In the genomic region with DNA sequence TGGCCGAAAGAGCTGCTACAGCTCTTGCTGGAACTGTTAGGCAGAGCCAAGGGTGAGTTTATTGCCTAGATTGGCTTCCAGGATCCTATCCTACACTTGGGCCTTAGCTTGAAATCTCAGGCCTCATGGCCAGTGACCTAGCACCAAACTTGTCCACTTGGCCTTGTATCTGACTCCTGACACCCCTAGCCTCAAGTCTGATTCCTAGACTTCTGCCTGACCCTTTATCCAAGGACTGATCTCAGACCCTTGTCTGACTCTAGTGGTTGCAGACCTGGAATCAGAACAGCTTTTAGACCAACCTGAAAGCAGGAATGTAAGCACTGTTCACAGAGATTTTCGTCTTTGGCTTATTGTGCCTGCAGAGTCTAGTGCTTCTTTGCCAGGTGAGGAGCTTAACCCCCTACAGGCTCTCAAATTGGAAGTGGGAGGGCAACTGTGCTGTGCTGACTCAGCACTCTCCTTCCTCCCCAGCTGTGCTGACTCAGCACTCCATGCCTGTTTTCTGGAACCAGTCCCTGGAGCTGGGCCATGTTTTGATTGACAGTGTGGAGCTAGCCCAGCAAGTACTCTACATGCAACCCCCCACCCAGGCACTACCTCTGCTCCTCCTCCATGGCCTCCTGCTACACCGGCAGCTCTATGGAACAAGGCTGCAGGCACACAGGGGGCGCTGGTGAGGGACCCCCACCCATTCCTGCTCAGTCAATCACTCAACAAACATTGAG, we compare ENCODE assay signal across 8 cellular contexts. TPM values are rescaled to one million over a fixed set of nuclear protein-coding genes. Genes with fewer than 3 reads are reported as not detected.
DNase-seq lines count a peak whose midpoint lies in the region; ATAC-seq, FAIRE-seq and TF ChIP-seq lines count a peak whose summit lies in the region.

No MANE protein-coding gene starts in this region.

- peak overlapping the region; percentile 30 for H3K4me2 ChIP-seq in K562 (ENCODE audit: insufficient read depth, low read length)

- no peaks in the 10 kb centered on the region; the same call in 1 of the 2 replicates for H3K27me3 Mint-ChIP-seq in HFFc6 (ENCODE audit: insufficient read depth)

- no peak; the same call in none of the 2 replicates for TF ChIP-seq CTCF in AG09319 (IDR thresholded peaks at IDR 0.05; ENCODE audit: low read depth, low read length)
- TF ChIP-seq CTCF in HFFc6 (IDR thresholded peaks at IDR 0.05): peak; percentile 27; the same call in 1 of the 2 replicates
- TF ChIP-seq CTCF in K562 (IDR thresholded peaks at IDR 0.05 in 2 of 3, conservative IDR thresholded peaks at IDR 0.05 in 1 of 3; ENCODE audit: insufficient read depth in 2 of 3, low read depth in 1 of 3, low read length in 3 of 3): peak; percentile 21 to 50 (median 36); a peak in 5 of 6 replicates

- peaks cover 8% of the 10 kb centered on the region for H3K9me1 ChIP-seq in K562 (ENCODE audit: control insufficient read depth, insufficient read depth, low read length)

- no peak overlapping the region for H3K4me3 ChIP-seq in K562

- TF ChIP-seq POLR2A in K562 (conservative IDR thresholded peaks at IDR 0.05): no peak

- H3K36me3 ChIP-seq in K562 (ENCODE audit: control insufficient read depth, insufficient read depth, low read length): no peaks in the 10 kb centered on the region

- no peak overlapping the region for H3K4me3 Mint-ChIP-seq in HFFc6

- H3K27me3 ChIP-seq in K562 (ENCODE audit: control insufficient read depth in 2 of 2, insufficient read depth in 2 of 2, low read length in 2 of 2): no peaks in the 10 kb centered on the region

- WGBS in K562 (ENCODE audit: insufficient coverage, low coverage, missing lambda C conversion rate): 28% methylated on average over 4 of the region's 4 CpGs

- no peaks in the 10 kb centered on the region for H3K9me3 ChIP-seq in K562 (replicated peaks; ENCODE audit: control insufficient read depth, insufficient read depth, low read depth, low read length)

- BruUV-seq in K562 (replicated peaks; lab: Mats Ljungman, UMichigan): no TSS peak

- DNase-seq in AG09319 (ENCODE audit: extremely low read depth, low read depth) (peak; percentile 44), HFFc6 (peak; percentile 18), K562 (ENCODE audit: extremely low read depth in 1 of 4, low spot score in 3 of 4) (peak; percentile 83 to 94 (median 89)), kidney tubule cell (ENCODE audit: low spot score) (peak; percentile 71), Kasumi-1 (lab: John Stamatoyannopoulos, UW) (no peak), CD1c-positive myeloid dendritic cell (ENCODE audit: extremely low spot score) (no peak), ureter (ENCODE audit: low spot score) (no peak), HT-29 (ENCODE audit: low spot score) (no peak)

- no peaks in the 10 kb centered on the region for H4K20me1 ChIP-seq in K562 (replicated peaks; ENCODE audit: control insufficient read depth, insufficient read depth, low read length)

- H2AFZ ChIP-seq in K562 (ENCODE audit: low read depth, low read length): peak overlapping the region; percentile 7; the same call in 1 of the 2 replicates

- FAIRE-seq in K562 (lab: Jason Lieb, UNC): peak; percentile 98

- no peaks in the 10 kb centered on the region for H3K9me3 Mint-ChIP-seq in HFFc6

- peak overlapping the region in 1 of 2 experiments; percentile 3; a peak in 1 of 4 replicates for H3K9ac ChIP-seq in K562 (ENCODE audit: insufficient read depth in 1 of 2, low read depth in 2 of 2, low read length in 2 of 2)

- no peak overlapping the region for H3K27ac Mint-ChIP-seq in HFFc6

- peaks cover 27% of the 10 kb centered on the region for H3K4me1 Mint-ChIP-seq in HFFc6 (ENCODE audit: low read depth)

- TF ChIP-seq EP300 in K562 (IDR thresholded peaks at IDR 0.05; ENCODE audit: low read length): peak; percentile 64; the same call in 1 of the 2 replicates

- POLR2A ChIA-PET in K562 (lab: Yijun Ruan, JAX): interaction anchor here (0.6 to 2.6 kb wide), 12 partner anchors 12 to 177 kb away, joined by 3 to 19 read pairs (median 3); partner anchors contain the start of gene ILK

- CTCF ChIA-PET in K562 (lab: Yijun Ruan, JAX; ENCODE audit: low intra/inter-chr PET ratio): no interaction called here

- in situ Hi-C loops in K562 (cut with MboI): no loop called here

- no peaks in the 10 kb centered on the region for H3K79me2 ChIP-seq in K562 (ENCODE audit: control insufficient read depth, insufficient read depth, low read length)

- H3K36me3 Mint-ChIP-seq in HFFc6 (ENCODE audit: low read depth): no peaks in the 10 kb centered on the region; the same call in 1 of the 2 replicates

- intact Hi-C loops in K562 (cut with micrococcal nuclease): loop anchor here (2.0 kb wide), 2 partner anchors 34 to 38 kb away; partner anchors contain the start of genes ILK and RRP8

- H3K27ac ChIP-seq in K562 (ENCODE audit: extremely low read depth, low read depth, low read length): peak overlapping the region; percentile 61

- peak; percentile 88 for ATAC-seq in K562

- TF ChIP-seq RAD21 in K562 (CRISPR knock-in tag; conservative IDR thresholded peaks at IDR 0.05 in 1 of 2, IDR thresholded peaks at IDR 0.05 in 1 of 2): no peak

- peaks cover 41 to 54% of the 10 kb centered on the region in 2 experiments for H3K4me1 ChIP-seq in K562 (replicated peaks in 1 of 2; ENCODE audit: control insufficient read depth in 2 of 2, insufficient read depth in 2 of 2, low read length in 2 of 2)

RNA-seq across cellular contexts. Expression of gene RRP8, which starts 35.1 kb away (rescaled TPM):
- total RNA-seq in HFFc6 (2021; fragmentation: NEBNext Ultra II Directional; extraction: Animal tissue kit (Norgen Biotek cat#: 25700)): 10 to 100 TPM; 18.5 to 26.7 (median 20.2) TPM
- 45.2 and 53.8 TPM in 2 replicates for total RNA-seq in K562 (2011; cell fraction: chromatin; rRNA removed; ENCODE audit: low replicate concordance)
- total RNA-seq in K562 (2011; cell fraction: nucleolus; rRNA removed): 28.2 and 28.5 TPM in 2 replicates
- total RNA-seq in K562 (2011; cell fraction: nucleoplasm; rRNA removed): 33.8 and 40.3 TPM in 2 replicates
- total RNA-seq in K562 (2014; rRNA removed) (27.9 and 47.5 TPM in 2 replicates), K562 (2014; rRNA removed; fragmentation: Illumina TruSeq; extraction: Trizol) (33.5 and 37.0 TPM in 2 replicates), K562 (2015; rRNA removed; fragmentation: Illumina TruSeq; extraction: Trizol) (31.5 and 32.6 TPM in 2 replicates), K562 (2021) (41.0 and 47.2 TPM in 2 replicates), ureter (28.0 TPM)
- polyA plus RNA-seq in K562 (2011; rRNA removed) (28.1 and 29.8 TPM in 2 replicates), K562 (2014; fragmentation: Illumina TruSeq; extraction: Trizol) (34.6 and 47.3 TPM in 2 replicates), K562 (2014; fragmentation: Nextera tagmentation; extraction: Ambion mirVana) (10 to 100 TPM in 1 of 2 experiments, 1 to 10 TPM in 1; 5.7 to 11.4 TPM), K562 (2014; rRNA removed) (26.1 and 33.4 TPM in 2 replicates)
- polyA plus RNA-seq in K562 (2011; cell fraction: cytosol; rRNA removed): 10.9 and 15.1 TPM in 2 replicates
- polyA plus RNA-seq in K562 (2011; cell fraction: nucleus; rRNA removed): 30.2 and 30.7 TPM in 2 replicates
- 22.8 and 24.8 TPM in 2 replicates for polyA plus RNA-seq in K562 (2012)
- polyA minus RNA-seq in K562 (2011; rRNA and poly(A)+ RNA removed): 19.2 and 20.6 TPM in 2 replicates
- 8.9 and 17.8 TPM in 2 replicates for polyA minus RNA-seq in K562 (2011; cell fraction: cytosol; rRNA and poly(A)+ RNA removed)
- 29.8 and 39.9 TPM in 2 replicates for polyA minus RNA-seq in K562 (2011; cell fraction: nucleus; rRNA and poly(A)+ RNA removed)
- 21.4 TPM in 2 replicates for total RNA-seq in HT-29 (2014; rRNA removed; shearing (Covaris generic))

RNA-seq across cellular contexts. Expression of gene ILK, which starts 35.2 kb away (rescaled TPM):
- 100 to 1,000 TPM; 195 to 245 (median 223) TPM for total RNA-seq in HFFc6 (2021; fragmentation: NEBNext Ultra II Directional; extraction: Animal tissue kit (Norgen Biotek cat#: 25700))
- total RNA-seq in K562 (2011; cell fraction: chromatin; rRNA removed; ENCODE audit: low replicate concordance): 143 and 177 TPM in 2 replicates
- total RNA-seq in K562 (2011; cell fraction: nucleolus; rRNA removed): 86.9 and 104 TPM in 2 replicates
- total RNA-seq in K562 (2011; cell fraction: nucleoplasm; rRNA removed): 98.0 and 109 TPM in 2 replicates
- total RNA-seq in K562 (2014; rRNA removed) (43.3 and 54.7 TPM in 2 replicates), K562 (2014; rRNA removed; fragmentation: Illumina TruSeq; extraction: Trizol) (47.0 and 50.4 TPM in 2 replicates), K562 (2015; rRNA removed; fragmentation: Illumina TruSeq; extraction: Trizol) (57.3 and 59.0 TPM in 2 replicates), K562 (2021) (57.9 and 58.9 TPM in 2 replicates), ureter (192 TPM)
- polyA plus RNA-seq in K562 (2011; rRNA removed) (95.9 and 108 TPM in 2 replicates), K562 (2014; fragmentation: Illumina TruSeq; extraction: Trizol) (83.6 and 86.9 TPM in 2 replicates), K562 (2014; fragmentation: Nextera tagmentation; extraction: Ambion mirVana) (10 to 100 TPM; 49.3 to 85.1 TPM), K562 (2014; rRNA removed) (54.5 and 57.3 TPM in 2 replicates)
- polyA plus RNA-seq in K562 (2011; cell fraction: cytosol; rRNA removed): 106 and 115 TPM in 2 replicates
- polyA plus RNA-seq in K562 (2011; cell fraction: nucleus; rRNA removed): 190 and 247 TPM in 2 replicates
- 56.9 and 91.3 TPM in 2 replicates for polyA plus RNA-seq in K562 (2012)
- 81.2 and 84.6 TPM in 2 replicates for polyA minus RNA-seq in K562 (2011; rRNA and poly(A)+ RNA removed)
- polyA minus RNA-seq in K562 (2011; cell fraction: cytosol; rRNA and poly(A)+ RNA removed): 31.6 and 38.1 TPM in 2 replicates
- 49.8 and 82.9 TPM in 2 replicates for polyA minus RNA-seq in K562 (2011; cell fraction: nucleus; rRNA and poly(A)+ RNA removed)
- 150 and 151 TPM in 2 replicates for total RNA-seq in HT-29 (2014; rRNA removed; shearing (Covaris generic))

RNA-seq across cellular contexts. Expression of gene TAF10, which starts 43.7 kb away (rescaled TPM):
- 100 to 1,000 TPM; 148 to 205 (median 192) TPM for total RNA-seq in HFFc6 (2021; fragmentation: NEBNext Ultra II Directional; extraction: Animal tissue kit (Norgen Biotek cat#: 25700))
- 41.3 and 76.7 TPM in 2 replicates for total RNA-seq in K562 (2011; cell fraction: chromatin; rRNA removed; ENCODE audit: low replicate concordance)
- total RNA-seq in K562 (2011; cell fraction: nucleolus; rRNA removed): 44.1 and 46.0 TPM in 2 replicates
- total RNA-seq in K562 (2011; cell fraction: nucleoplasm; rRNA removed): 51.3 and 101 TPM in 2 replicates
- total RNA-seq in K562 (2014; rRNA removed) (131 and 181 TPM in 2 replicates), K562 (2014; rRNA removed; fragmentation: Illumina TruSeq; extraction: Trizol) (78.6 and 96.2 TPM in 2 replicates), K562 (2015; rRNA removed; fragmentation: Illumina TruSeq; extraction: Trizol) (89.5 and 105 TPM in 2 replicates), K562 (2021) (153 and 154 TPM in 2 replicates), ureter (176 TPM)
- polyA plus RNA-seq in K562 (2011; rRNA removed) (166 and 197 TPM in 2 replicates), K562 (2014; fragmentation: Illumina TruSeq; extraction: Trizol) (120 and 148 TPM in 2 replicates), K562 (2014; fragmentation: Nextera tagmentation; extraction: Ambion mirVana) (10 to 100 TPM; 19.5 to 28.2 TPM), K562 (2014; rRNA removed) (121 and 186 TPM in 2 replicates)
- 173 and 272 TPM in 2 replicates for polyA plus RNA-seq in K562 (2011; cell fraction: cytosol; rRNA removed)
- 214 and 295 TPM in 2 replicates for polyA plus RNA-seq in K562 (2011; cell fraction: nucleus; rRNA removed)
- 232 and 237 TPM in 2 replicates for polyA plus RNA-seq in K562 (2012)
- polyA minus RNA-seq in K562 (2011; rRNA and poly(A)+ RNA removed): 36.3 and 56.6 TPM in 2 replicates
- 49.1 and 55.1 TPM in 2 replicates for polyA minus RNA-seq in K562 (2011; cell fraction: cytosol; rRNA and poly(A)+ RNA removed)
- 25.6 and 30.0 TPM in 2 replicates for polyA minus RNA-seq in K562 (2011; cell fraction: nucleus; rRNA and poly(A)+ RNA removed)
- 189 and 243 TPM in 2 replicates for total RNA-seq in HT-29 (2014; rRNA removed; shearing (Covaris generic))

RNA-seq across cellular contexts. Expression of gene TPP1, which starts 50.9 kb away (rescaled TPM):
- total RNA-seq in HFFc6 (2021; fragmentation: NEBNext Ultra II Directional; extraction: Animal tissue kit (Norgen Biotek cat#: 25700)): 10 to 100 TPM; 50.1 to 61.7 (median 54.1) TPM
- total RNA-seq in K562 (2011; cell fraction: chromatin; rRNA removed; ENCODE audit: low replicate concordance): 85.5 and 108 TPM in 2 replicates
- 98.2 and 104 TPM in 2 replicates for total RNA-seq in K562 (2011; cell fraction: nucleolus; rRNA removed)
- total RNA-seq in K562 (2011; cell fraction: nucleoplasm; rRNA removed): 118 and 162 TPM in 2 replicates
- total RNA-seq in K562 (2014; rRNA removed): 11.9 and 16.6 TPM in 2 replicates
- 7.5 TPM in 2 replicates for total RNA-seq in K562 (2014; rRNA removed; fragmentation: Illumina TruSeq; extraction: Trizol)
- total RNA-seq in K562 (2015; rRNA removed; fragmentation: Illumina TruSeq; extraction: Trizol): 15.0 and 16.3 TPM in 2 replicates
- 45.5 and 50.2 TPM in 2 replicates for total RNA-seq in K562 (2021)
- 29.4 and 54.6 TPM in 2 replicates for polyA plus RNA-seq in K562 (2011; rRNA removed)
- polyA plus RNA-seq in K562 (2011; cell fraction: cytosol; rRNA removed): 35.7 and 56.0 TPM in 2 replicates
- polyA plus RNA-seq in K562 (2011; cell fraction: nucleus; rRNA removed): 88.3 and 109 TPM in 2 replicates
- 62.0 and 173 TPM in 2 replicates for polyA plus RNA-seq in K562 (2012)
- 59.9 and 75.8 TPM in 2 replicates for polyA plus RNA-seq in K562 (2014; fragmentation: Illumina TruSeq; extraction: Trizol)
- 10 to 100 TPM in 1 of 2 experiments, 1 to 10 TPM in 1; 9.4 to 15.7 TPM for polyA plus RNA-seq in K562 (2014; fragmentation: Nextera tagmentation; extraction: Ambion mirVana)
- polyA plus RNA-seq in K562 (2014; rRNA removed): 25.8 and 38.7 TPM in 2 replicates
- 27.0 and 40.7 TPM in 2 replicates for polyA minus RNA-seq in K562 (2011; rRNA and poly(A)+ RNA removed)
- 42.1 and 45.9 TPM in 2 replicates for polyA minus RNA-seq in K562 (2011; cell fraction: cytosol; rRNA and poly(A)+ RNA removed)
- polyA minus RNA-seq in K562 (2011; cell fraction: nucleus; rRNA and poly(A)+ RNA removed): 22.3 and 26.4 TPM in 2 replicates
- 60.0 TPM for total RNA-seq in ureter
- 40.7 and 52.3 TPM in 2 replicates for total RNA-seq in HT-29 (2014; rRNA removed; shearing (Covaris generic))

Comparison
In these comparisons a context has a peak if more than half of its experiments do, and no peak if none do; other contexts are left out.
1. DNase-seq: peak in AG09319 (single experiment), HFFc6 (single experiment), K562 (4 of 4) and kidney tubule cell (single experiment); none in Kasumi-1 (0 of 2), CD1c-positive myeloid dendritic cell (single experiment), ureter (single experiment) and HT-29 (single experiment).